ENCODE assay signal across 1 cellular context in the genomic region with DNA sequence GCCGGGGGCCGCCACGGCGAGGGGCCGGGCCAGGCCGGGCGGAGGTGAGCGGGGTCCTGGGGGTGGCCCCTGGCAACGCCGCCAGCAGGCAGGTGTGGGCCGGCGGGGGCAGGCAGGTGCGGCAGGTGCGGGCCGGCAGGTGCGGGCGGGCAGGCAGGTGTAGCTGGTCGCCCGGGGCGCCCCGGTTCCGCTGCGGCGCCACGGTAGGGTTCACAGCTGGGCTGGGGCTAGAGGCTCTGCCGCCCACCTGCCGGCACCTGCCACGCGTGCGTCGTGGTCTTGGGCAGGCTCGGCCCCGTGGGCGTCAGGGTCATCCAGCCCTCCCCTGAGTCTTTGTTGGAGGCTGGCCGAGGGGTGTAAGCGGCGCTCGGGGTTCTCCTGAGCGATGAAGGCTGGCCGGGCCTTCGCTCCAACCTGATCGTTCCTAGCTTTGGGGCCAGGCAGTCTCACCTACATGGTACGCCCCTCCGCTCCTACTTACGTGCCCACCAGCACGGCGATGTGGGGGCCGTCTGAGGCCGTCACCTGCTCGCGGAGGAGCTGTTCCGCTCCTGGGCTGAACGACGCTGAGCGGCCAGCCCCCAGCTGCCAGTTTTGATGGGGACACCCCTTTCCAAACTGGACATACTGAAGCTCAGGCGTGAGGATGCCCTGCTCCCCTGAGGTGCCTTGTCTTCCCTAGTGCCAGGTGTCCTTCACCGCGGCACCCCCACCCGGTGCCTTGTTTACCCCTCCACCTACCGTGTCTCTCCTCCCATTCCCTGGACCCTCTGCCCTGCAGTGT.
A peak's percentile ranks its signal among the peaks of the same experiment; 100 is the strongest.
TF ChIP-seq lines count a peak whose summit lies in the region.

No MANE protein-coding gene starts in this region.

TF ChIP-seq in K562, 482 proteins besides CTCF, POLR2A, EP300 and RAD21 (continued from another document and continues in another):
- peak; percentile 64 for TF ChIP-seq FUS (optimal IDR thresholded peaks at IDR 0.05; ENCODE audit: low read depth, low read length)
- TF ChIP-seq, protein P1, sequence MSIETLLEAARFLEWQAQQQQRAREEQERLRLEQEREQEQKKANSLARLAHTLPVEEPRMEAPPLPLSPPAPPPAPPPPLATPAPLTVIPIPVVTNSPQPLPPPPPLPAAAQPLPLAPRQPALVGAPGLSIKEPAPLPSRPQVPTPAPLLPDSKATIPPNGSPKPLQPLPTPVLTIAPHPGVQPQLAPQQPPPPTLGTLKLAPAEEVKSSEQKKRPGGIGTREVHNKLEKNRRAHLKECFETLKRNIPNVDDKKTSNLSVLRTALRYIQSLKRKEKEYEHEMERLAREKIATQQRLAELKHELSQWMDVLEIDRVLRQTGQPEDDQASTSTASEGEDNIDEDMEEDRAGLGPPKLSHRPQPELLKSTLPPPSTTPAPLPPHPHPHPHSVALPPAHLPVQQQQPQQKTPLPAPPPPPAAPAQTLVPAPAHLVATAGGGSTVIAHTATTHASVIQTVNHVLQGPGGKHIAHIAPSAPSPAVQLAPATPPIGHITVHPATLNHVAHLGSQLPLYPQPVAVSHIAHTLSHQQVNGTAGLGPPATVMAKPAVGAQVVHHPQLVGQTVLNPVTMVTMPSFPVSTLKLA (conservative IDR thresholded peaks at IDR 0.05): no peak
- peak; percentile 46 for TF ChIP-seq FIP1L1 (IDR thresholded peaks at IDR 0.05; ENCODE audit: low read depth, low read length, poor library complexity, severe bottlenecking)
- TF ChIP-seq ZNF174 (CRISPR knock-in tag; IDR thresholded peaks at IDR 0.05): no peak
- TF ChIP-seq, protein P2, sequence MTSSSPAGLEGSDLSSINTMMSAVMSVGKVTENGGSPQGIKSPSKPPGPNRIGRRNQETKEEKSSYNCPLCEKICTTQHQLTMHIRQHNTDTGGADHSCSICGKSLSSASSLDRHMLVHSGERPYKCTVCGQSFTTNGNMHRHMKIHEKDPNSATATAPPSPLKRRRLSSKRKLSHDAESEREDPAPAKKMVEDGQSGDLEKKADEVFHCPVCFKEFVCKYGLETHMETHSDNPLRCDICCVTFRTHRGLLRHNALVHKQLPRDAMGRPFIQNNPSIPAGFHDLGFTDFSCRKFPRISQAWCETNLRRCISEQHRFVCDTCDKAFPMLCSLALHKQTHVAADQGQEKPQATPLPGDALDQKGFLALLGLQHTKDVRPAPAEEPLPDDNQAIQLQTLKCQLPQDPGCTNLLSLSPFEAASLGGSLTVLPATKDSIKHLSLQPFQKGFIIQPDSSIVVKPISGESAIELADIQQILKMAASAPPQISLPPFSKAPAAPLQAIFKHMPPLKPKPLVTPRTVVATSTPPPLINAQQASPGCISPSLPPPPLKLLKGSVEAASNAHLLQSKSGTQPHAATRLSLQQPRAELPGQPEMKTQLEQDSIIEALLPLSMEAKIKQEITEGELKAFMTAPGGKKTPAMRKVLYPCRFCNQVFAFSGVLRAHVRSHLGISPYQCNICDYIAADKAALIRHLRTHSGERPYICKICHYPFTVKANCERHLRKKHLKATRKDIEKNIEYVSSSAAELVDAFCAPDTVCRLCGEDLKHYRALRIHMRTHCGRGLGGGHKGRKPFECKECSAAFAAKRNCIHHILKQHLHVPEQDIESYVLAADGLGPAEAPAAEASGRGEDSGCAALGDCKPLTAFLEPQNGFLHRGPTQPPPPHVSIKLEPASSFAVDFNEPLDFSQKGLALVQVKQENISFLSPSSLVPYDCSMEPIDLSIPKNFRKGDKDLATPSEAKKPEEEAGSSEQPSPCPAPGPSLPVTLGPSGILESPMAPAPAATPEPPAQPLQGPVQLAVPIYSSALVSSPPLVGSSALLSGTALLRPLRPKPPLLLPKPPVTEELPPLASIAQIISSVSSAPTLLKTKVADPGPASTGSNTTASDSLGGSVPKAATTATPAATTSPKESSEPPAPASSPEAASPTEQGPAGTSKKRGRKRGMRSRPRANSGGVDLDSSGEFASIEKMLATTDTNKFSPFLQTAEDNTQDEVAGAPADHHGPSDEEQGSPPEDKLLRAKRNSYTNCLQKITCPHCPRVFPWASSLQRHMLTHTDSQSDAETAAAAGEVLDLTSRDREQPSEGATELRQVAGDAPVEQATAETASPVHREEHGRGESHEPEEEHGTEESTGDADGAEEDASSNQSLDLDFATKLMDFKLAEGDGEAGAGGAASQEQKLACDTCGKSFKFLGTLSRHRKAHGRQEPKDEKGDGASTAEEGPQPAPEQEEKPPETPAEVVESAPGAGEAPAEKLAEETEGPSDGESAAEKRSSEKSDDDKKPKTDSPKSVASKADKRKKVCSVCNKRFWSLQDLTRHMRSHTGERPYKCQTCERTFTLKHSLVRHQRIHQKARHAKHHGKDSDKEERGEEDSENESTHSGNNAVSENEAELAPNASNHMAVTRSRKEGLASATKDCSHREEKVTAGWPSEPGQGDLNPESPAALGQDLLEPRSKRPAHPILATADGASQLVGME (CRISPR knock-in tag; IDR thresholded peaks at IDR 0.05): no peak
- no peak for TF ChIP-seq ZNF586 (CRISPR knock-in tag; conservative IDR thresholded peaks at IDR 0.05)
- TF ChIP-seq DACH1 (IDR thresholded peaks at IDR 0.05; ENCODE audit: partially characterized antibody): no peak
- TF ChIP-seq EHMT2 (IDR thresholded peaks at IDR 0.05): no peak
- TF ChIP-seq WHSC1 (IDR thresholded peaks at IDR 0.05; ENCODE audit: low read length): no peak
- 0 out of 2 replicates have a peak, but pooled peaks have one; percentile 17 for TF ChIP-seq GABPB1 (CRISPR knock-in tag; IDR thresholded peaks at IDR 0.05)
- TF ChIP-seq FOXK2 (conservative IDR thresholded peaks at IDR 0.05 in 1 of 2, IDR thresholded peaks at IDR 0.05 in 1 of 2; ENCODE audit: low read depth in 2 of 2): no peak
- TF ChIP-seq, protein P3, sequence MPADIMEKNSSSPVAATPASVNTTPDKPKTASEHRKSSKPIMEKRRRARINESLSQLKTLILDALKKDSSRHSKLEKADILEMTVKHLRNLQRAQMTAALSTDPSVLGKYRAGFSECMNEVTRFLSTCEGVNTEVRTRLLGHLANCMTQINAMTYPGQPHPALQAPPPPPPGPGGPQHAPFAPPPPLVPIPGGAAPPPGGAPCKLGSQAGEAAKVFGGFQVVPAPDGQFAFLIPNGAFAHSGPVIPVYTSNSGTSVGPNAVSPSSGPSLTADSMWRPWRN (IDR thresholded peaks at IDR 0.05; ENCODE audit: low read depth): no peak
- TF ChIP-seq HDAC1 (IDR thresholded peaks at IDR 0.05): no peak
- no peak for TF ChIP-seq CBX8 (IDR thresholded peaks at IDR 0.05; ENCODE audit: borderline replicate concordance, extremely low read depth, low read depth, low read length, poor library complexity, severe bottlenecking)
- TF ChIP-seq SRSF3 (IDR thresholded peaks at IDR 0.05; ENCODE audit: insufficient read depth, low read length): no peak
- TF ChIP-seq, protein P4, sequence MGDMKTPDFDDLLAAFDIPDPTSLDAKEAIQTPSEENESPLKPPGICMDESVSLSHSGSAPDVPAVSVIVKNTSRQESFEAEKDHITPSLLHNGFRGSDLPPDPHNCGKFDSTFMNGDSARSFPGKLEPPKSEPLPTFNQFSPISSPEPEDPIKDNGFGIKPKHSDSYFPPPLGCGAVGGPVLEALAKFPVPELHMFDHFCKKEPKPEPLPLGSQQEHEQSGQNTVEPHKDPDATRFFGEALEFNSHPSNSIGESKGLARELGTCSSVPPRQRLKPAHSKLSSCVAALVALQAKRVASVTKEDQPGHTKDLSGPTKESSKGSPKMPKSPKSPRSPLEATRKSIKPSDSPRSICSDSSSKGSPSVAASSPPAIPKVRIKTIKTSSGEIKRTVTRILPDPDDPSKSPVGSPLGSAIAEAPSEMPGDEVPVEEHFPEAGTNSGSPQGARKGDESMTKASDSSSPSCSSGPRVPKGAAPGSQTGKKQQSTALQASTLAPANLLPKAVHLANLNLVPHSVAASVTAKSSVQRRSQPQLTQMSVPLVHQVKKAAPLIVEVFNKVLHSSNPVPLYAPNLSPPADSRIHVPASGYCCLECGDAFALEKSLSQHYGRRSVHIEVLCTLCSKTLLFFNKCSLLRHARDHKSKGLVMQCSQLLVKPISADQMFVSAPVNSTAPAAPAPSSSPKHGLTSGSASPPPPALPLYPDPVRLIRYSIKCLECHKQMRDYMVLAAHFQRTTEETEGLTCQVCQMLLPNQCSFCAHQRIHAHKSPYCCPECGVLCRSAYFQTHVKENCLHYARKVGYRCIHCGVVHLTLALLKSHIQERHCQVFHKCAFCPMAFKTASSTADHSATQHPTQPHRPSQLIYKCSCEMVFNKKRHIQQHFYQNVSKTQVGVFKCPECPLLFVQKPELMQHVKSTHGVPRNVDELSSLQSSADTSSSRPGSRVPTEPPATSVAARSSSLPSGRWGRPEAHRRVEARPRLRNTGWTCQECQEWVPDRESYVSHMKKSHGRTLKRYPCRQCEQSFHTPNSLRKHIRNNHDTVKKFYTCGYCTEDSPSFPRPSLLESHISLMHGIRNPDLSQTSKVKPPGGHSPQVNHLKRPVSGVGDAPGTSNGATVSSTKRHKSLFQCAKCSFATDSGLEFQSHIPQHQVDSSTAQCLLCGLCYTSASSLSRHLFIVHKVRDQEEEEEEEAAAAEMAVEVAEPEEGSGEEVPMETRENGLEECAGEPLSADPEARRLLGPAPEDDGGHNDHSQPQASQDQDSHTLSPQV (IDR thresholded peaks at IDR 0.05): no peak
- TF ChIP-seq ZNF253 (CRISPR knock-in tag; conservative IDR thresholded peaks at IDR 0.05): no peak
- TF ChIP-seq HSF4 (CRISPR knock-in tag; IDR thresholded peaks at IDR 0.05; ENCODE audit: borderline replicate concordance): no peak
- no peak for TF ChIP-seq ARID2 (IDR thresholded peaks at IDR 0.05)
- no peak for TF ChIP-seq ILK (tag; IDR thresholded peaks at IDR 0.05; ENCODE audit: borderline replicate concordance, low read depth)
- TF ChIP-seq, protein P5, sequence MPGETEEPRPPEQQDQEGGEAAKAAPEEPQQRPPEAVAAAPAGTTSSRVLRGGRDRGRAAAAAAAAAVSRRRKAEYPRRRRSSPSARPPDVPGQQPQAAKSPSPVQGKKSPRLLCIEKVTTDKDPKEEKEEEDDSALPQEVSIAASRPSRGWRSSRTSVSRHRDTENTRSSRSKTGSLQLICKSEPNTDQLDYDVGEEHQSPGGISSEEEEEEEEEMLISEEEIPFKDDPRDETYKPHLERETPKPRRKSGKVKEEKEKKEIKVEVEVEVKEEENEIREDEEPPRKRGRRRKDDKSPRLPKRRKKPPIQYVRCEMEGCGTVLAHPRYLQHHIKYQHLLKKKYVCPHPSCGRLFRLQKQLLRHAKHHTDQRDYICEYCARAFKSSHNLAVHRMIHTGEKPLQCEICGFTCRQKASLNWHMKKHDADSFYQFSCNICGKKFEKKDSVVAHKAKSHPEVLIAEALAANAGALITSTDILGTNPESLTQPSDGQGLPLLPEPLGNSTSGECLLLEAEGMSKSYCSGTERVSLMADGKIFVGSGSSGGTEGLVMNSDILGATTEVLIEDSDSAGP (CRISPR knock-in tag; IDR thresholded peaks at IDR 0.05): no peak
- TF ChIP-seq, protein P6, sequence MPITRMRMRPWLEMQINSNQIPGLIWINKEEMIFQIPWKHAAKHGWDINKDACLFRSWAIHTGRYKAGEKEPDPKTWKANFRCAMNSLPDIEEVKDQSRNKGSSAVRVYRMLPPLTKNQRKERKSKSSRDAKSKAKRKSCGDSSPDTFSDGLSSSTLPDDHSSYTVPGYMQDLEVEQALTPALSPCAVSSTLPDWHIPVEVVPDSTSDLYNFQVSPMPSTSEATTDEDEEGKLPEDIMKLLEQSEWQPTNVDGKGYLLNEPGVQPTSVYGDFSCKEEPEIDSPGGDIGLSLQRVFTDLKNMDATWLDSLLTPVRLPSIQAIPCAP (CRISPR knock-in tag; IDR thresholded peaks at IDR 0.05; ENCODE audit: borderline replicate concordance): no peak
- TF ChIP-seq, protein P7, sequence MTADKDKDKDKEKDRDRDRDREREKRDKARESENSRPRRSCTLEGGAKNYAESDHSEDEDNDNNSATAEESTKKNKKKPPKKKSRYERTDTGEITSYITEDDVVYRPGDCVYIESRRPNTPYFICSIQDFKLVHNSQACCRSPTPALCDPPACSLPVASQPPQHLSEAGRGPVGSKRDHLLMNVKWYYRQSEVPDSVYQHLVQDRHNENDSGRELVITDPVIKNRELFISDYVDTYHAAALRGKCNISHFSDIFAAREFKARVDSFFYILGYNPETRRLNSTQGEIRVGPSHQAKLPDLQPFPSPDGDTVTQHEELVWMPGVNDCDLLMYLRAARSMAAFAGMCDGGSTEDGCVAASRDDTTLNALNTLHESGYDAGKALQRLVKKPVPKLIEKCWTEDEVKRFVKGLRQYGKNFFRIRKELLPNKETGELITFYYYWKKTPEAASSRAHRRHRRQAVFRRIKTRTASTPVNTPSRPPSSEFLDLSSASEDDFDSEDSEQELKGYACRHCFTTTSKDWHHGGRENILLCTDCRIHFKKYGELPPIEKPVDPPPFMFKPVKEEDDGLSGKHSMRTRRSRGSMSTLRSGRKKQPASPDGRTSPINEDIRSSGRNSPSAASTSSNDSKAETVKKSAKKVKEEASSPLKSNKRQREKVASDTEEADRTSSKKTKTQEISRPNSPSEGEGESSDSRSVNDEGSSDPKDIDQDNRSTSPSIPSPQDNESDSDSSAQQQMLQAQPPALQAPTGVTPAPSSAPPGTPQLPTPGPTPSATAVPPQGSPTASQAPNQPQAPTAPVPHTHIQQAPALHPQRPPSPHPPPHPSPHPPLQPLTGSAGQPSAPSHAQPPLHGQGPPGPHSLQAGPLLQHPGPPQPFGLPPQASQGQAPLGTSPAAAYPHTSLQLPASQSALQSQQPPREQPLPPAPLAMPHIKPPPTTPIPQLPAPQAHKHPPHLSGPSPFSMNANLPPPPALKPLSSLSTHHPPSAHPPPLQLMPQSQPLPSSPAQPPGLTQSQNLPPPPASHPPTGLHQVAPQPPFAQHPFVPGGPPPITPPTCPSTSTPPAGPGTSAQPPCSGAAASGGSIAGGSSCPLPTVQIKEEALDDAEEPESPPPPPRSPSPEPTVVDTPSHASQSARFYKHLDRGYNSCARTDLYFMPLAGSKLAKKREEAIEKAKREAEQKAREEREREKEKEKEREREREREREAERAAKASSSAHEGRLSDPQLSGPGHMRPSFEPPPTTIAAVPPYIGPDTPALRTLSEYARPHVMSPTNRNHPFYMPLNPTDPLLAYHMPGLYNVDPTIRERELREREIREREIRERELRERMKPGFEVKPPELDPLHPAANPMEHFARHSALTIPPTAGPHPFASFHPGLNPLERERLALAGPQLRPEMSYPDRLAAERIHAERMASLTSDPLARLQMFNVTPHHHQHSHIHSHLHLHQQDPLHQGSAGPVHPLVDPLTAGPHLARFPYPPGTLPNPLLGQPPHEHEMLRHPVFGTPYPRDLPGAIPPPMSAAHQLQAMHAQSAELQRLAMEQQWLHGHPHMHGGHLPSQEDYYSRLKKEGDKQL (CRISPR knock-in tag; IDR thresholded peaks at IDR 0.05; ENCODE audit: borderline replicate concordance): no peak
- no peak for TF ChIP-seq L3MBTL2 (IDR thresholded peaks at IDR 0.05)
- TF ChIP-seq, protein P8, sequence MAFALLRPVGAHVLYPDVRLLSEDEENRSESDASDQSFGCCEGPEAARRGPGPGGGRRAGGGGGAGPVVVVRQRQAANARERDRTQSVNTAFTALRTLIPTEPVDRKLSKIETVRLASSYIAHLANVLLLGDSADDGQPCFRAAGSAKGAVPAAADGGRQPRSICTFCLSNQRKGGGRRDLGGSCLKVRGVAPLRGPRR (CRISPR knock-in tag; IDR thresholded peaks at IDR 0.05): no peak
- no peak for TF ChIP-seq MAFK (IDR thresholded peaks at IDR 0.05; ENCODE audit: low read length)
- TF ChIP-seq PHTF2 (CRISPR knock-in tag; IDR thresholded peaks at IDR 0.05): no peak
- no peak for TF ChIP-seq CEBPB (tag; IDR thresholded peaks at IDR 0.05)
- no peak for TF ChIP-seq ZNF239 (CRISPR knock-in tag; IDR thresholded peaks at IDR 0.05)
- no peak for TF ChIP-seq ZNF408 (CRISPR knock-in tag; IDR thresholded peaks at IDR 0.05; ENCODE audit: low read depth)
- TF ChIP-seq, protein P9, sequence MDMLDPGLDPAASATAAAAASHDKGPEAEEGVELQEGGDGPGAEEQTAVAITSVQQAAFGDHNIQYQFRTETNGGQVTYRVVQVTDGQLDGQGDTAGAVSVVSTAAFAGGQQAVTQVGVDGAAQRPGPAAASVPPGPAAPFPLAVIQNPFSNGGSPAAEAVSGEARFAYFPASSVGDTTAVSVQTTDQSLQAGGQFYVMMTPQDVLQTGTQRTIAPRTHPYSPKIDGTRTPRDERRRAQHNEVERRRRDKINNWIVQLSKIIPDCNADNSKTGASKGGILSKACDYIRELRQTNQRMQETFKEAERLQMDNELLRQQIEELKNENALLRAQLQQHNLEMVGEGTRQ (CRISPR knock-in tag; IDR thresholded peaks at IDR 0.05): no peak
- TF ChIP-seq CTBP1 (IDR thresholded peaks at IDR 0.05; ENCODE audit: borderline replicate concordance): no peak
- TF ChIP-seq ERF (CRISPR knock-in tag; IDR thresholded peaks at IDR 0.05): 0 out of 2 replicates have a peak, but pooled peaks have one; percentile 26
